In the genomic region with DNA sequence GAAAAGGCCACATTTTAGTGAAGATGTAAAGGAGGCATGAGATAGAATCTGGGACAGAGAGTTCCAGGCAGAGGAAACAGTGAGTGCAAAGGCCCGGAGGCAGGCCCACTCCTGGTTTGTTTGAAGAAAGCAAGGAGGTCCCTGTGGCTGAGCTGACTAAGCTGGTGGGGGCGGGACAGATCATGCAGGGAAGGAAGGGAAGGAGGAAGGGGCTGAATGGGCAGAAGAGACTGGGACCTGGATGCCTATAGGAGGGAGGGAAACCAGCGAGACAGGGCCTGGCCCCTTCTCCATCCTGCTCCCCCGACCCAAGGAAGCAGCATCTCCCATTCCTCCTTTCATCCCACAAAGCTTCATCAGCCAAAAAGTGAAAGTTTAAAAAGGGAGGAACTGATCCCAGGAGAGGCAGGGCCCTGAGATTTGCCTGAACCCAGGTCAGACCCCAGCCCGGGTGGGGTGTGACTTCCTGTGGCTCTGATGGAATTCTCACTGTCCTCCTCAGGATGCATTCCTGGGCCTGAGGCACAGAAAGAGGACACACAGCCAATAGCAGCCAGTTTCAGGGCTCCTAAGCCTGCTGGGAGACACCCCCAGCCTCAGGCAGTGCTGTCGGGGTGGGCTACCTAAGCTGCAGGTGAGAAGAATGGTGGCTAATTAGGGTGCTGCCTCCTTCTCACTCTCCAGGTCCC, we compare ENCODE assay signal across 15 cellular contexts. TPM values are rescaled to one million over a fixed set of nuclear protein-coding genes. Genes with fewer than 3 reads are reported as not detected.
DNase-seq lines count a peak whose midpoint lies in the region; ATAC-seq lines count a peak whose summit lies in the region.
"Had no signal": no experiment of that assay in that cellular context is flagged by ENCODE, and none has a peak within 500 bp of the region (broad histone marks: within the 10 kb centered on the region; RNA-seq: fewer than 3 reads in every experiment).

No MANE protein-coding gene starts in this region.

- H3K4me1 ChIP-seq in muscle layer of colon (ENCODE audit: insufficient read depth, low read length) = peaks cover 68% of the 10 kb centered on the region
- H3K4me1 ChIP-seq: ascending aorta, thyroid gland had no signal

- intact Hi-C loops in dendritic cell treated with granulocyte-macrophage colony-stimulating factor and Interleukin-4, amounts not matched to agents 40 ng/mL and 50 ng/mL, for 4 days (cut with micrococcal nuclease) = loop anchor here (5.0 kb wide), 1 partner anchor 56 kb away; a partner anchor contains a TSS

- peak overlapping the region; percentile 21 for H3K4me3 Mint-ChIP-seq in dendritic cell treated with granulocyte-macrophage colony-stimulating factor and Interleukin-4, amounts not matched to agents 40 ng/mL and 50 ng/mL, for 4 days
- H3K4me3 Mint-ChIP-seq: activated T-helper 1 cell treated with anti-CD3 and anti-CD28 coated beads, Interleukin-12 subunit alpha, Interleukin-12 subunit beta, Interleukin-2, Interleukin-4 antibody, amounts not matched to agents 30 ng/mL and 10 ng/mL and 1 ng/mL, durations not matched to agents 14 hours and 24 hours and 36 hours had no signal

- no peak for ATAC-seq in GM21447 (IDR thresholded peaks at IDR 0.05; ENCODE audit: unreplicated experiment)
- no peak for ATAC-seq in GM19463 (IDR thresholded peaks at IDR 0.05; ENCODE audit: unreplicated experiment)

- H3K36me3 ChIP-seq in muscle layer of colon (ENCODE audit: insufficient read depth, low read length) = no peaks in the 10 kb centered on the region
- H3K36me3 ChIP-seq: ascending aorta, thyroid gland had no signal

- H3K9me3 ChIP-seq in muscle layer of colon (ENCODE audit: low read length) = no peaks in the 10 kb centered on the region
- H3K9me3 ChIP-seq: ascending aorta, thyroid gland had no signal

- peak overlapping the region; percentile 95 for H3K27ac Mint-ChIP-seq in dendritic cell treated with granulocyte-macrophage colony-stimulating factor and Interleukin-4, amounts not matched to agents 40 ng/mL and 50 ng/mL, for 4 days
- H3K27ac Mint-ChIP-seq: activated T-helper 1 cell treated with anti-CD3 and anti-CD28 coated beads, Interleukin-12 subunit alpha, Interleukin-12 subunit beta, Interleukin-2, Interleukin-4 antibody, amounts not matched to agents 30 ng/mL and 10 ng/mL and 1 ng/mL, durations not matched to agents 14 hours and 24 hours and 36 hours had no signal

- peaks cover 5% of the 10 kb centered on the region for H3K27me3 Mint-ChIP-seq in dendritic cell treated with granulocyte-macrophage colony-stimulating factor and Interleukin-4, amounts not matched to agents 40 ng/mL and 50 ng/mL, for 4 days

- H3K4me3 ChIP-seq in muscle layer of colon (ENCODE audit: low read depth in 1 of 2, low read length in 2 of 2) = no peak overlapping the region
- H3K4me3 ChIP-seq: ascending aorta, thyroid gland had no signal

- peaks cover 78% of the 10 kb centered on the region for H3K4me1 Mint-ChIP-seq in dendritic cell treated with granulocyte-macrophage colony-stimulating factor and Interleukin-4, amounts not matched to agents 40 ng/mL and 50 ng/mL, for 4 days (ENCODE audit: low read depth)

- H3K27ac ChIP-seq in muscle layer of colon (ENCODE audit: low read depth, low read length) = peak overlapping the region; percentile 85
- H3K27ac ChIP-seq in temporal lobe (ENCODE audit: low read depth, low read length) = peak overlapping the region; percentile 81
- H3K27ac ChIP-seq: ascending aorta, C4-2B, thyroid gland had no signal

- DNase-seq in HT1080 (ENCODE audit: low read depth) = peak; percentile 10
- DNase-seq in AML-193 (lab: John Stamatoyannopoulos, UW) = no peak
- DNase-seq: DMS79; NK-92 treated with Interleukin-12 subunit alpha and Interleukin-12 subunit beta, amount 100 ng/mL, for 24 hours; stimulated activated CD4-positive, alpha-beta T cell treated with anti-CD3 and anti-CD28 coated beads, Interleukin-15, amount 100 ng/mL, for 24 hours; T1000; thyroid gland had no signal

- H3K9ac ChIP-seq in muscle layer of colon (ENCODE audit: low read length) = peak overlapping the region; percentile 41

- H3K36me3 Mint-ChIP-seq in dendritic cell treated with granulocyte-macrophage colony-stimulating factor and Interleukin-4, amounts not matched to agents 40 ng/mL and 50 ng/mL, for 4 days (ENCODE audit: low read depth) = peaks cover 7% of the 10 kb centered on the region

- H3K27me3 ChIP-seq in muscle layer of colon (ENCODE audit: control insufficient read depth in 1 of 2, insufficient read depth in 2 of 2, low read length in 2 of 2) = no peaks in the 10 kb centered on the region
- H3K27me3 ChIP-seq: ascending aorta, thyroid gland had no signal

- H3K9me3 Mint-ChIP-seq in dendritic cell treated with granulocyte-macrophage colony-stimulating factor and Interleukin-4, amounts not matched to agents 40 ng/mL and 50 ng/mL, for 4 days = peaks cover 19% of the 10 kb centered on the region
- H3K9me3 Mint-ChIP-seq: activated T-helper 1 cell treated with anti-CD3 and anti-CD28 coated beads, Interleukin-12 subunit alpha, Interleukin-12 subunit beta, Interleukin-2, Interleukin-4 antibody, amounts not matched to agents 30 ng/mL and 10 ng/mL and 1 ng/mL, durations not matched to agents 14 hours and 24 hours and 36 hours had no signal

RNA-seq across cellular contexts. Expression of a gene that starts 54.2 kb away (rescaled TPM):
- 6.1 and 8.9 TPM in 2 replicates for total RNA-seq in HT1080 (2014; rRNA removed; shearing (Covaris generic))
- polyA plus RNA-seq in HT1080 (2015; cell fraction: cytosol; rRNA removed) = 16.9 and 17.0 TPM in 2 replicates
- 9.9 and 11.1 TPM in 2 replicates for polyA plus RNA-seq in HT1080 (2015; cell fraction: nucleus; rRNA removed)
- 9.3 TPM for total RNA-seq in temporal lobe
- total RNA-seq: activated T-helper 1 cell treated with anti-CD3 and anti-CD28 coated beads, Interleukin-12 subunit alpha, Interleukin-12 subunit beta, Interleukin-2, Interleukin-4 antibody, amounts not matched to agents 30 ng/mL and 10 ng/mL and 1 ng/mL, durations not matched to agents 14 hours and 24 hours and 36 hours had no signal
